In the genomic region with DNA sequence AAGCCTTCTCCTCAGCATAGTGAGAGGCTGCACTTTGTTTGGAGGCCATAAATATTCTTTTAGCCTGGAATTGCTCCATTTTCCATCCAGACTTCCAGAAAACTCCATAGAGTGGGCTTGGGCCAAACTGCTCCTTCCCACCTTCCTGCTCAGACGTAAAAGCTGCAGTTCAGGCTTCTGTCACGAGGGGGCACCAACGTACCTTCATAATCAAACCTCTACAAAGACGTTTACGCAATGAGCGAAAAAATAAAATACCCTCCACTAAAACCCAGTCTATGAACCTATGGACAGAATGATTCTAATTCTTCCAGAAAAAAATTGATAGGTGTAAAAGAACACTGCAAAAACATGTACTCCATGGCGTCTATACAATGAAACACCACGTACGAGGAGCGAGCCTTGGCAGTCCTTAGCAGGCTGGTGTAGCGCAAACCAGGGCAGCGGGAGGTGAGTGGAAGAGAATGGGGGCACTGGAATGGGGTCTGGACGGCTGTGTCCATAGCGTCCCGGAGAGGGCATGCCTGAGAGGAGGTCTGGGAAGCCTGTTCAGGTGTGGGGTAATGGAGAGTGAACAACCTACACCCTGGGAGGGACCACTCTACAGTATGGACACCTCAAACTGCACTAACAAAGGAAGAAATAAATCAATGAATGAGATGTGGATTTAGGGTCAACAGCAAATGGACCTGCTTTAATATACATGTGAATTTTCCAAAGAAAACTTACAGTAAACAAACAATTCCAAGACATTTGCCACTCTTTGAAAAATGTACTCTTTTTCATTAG, we compare ENCODE assay signal across 8 cellular contexts. TPM values are rescaled to one million over a fixed set of nuclear protein-coding genes. Genes with fewer than 3 reads are reported as not detected.
A peak's percentile ranks its signal among the peaks of the same experiment; 100 is the strongest.
DNase-seq lines count a peak whose midpoint lies in the region; ATAC-seq and TF ChIP-seq lines count a peak whose summit lies in the region.

No MANE protein-coding gene starts in this region.

- H3K9me3 ChIP-seq in thoracic aorta: no peaks in the 10 kb centered on the region

- ATAC-seq in activated CD4-positive, CD25-positive, alpha-beta regulatory T cell treated with anti-CD3 and anti-CD28 coated beads, Interleukin-2, amount 50 U/mL, for 24 hours: no peak
- ATAC-seq in activated naive CD4-positive, alpha-beta T cell treated with anti-CD3 and anti-CD28 coated beads, Interleukin-2, amount 50 U/mL, for 72 hours: peak; percentile 51 to 56
- ATAC-seq in thoracic aorta (ENCODE audit: insufficient number of reproducible peaks, low FRiP score, low read depth): no peak

- H3K4me3 Mint-ChIP-seq in osteocyte (ENCODE audit: unreplicated experiment): peak overlapping the region; percentile 79

- peak overlapping the region; percentile 76 to 93 for H3K27ac ChIP-seq in thoracic aorta

- in situ Hi-C loops in KBM-7 (cut with MboI; ENCODE audit: low pct_unique_long_range_greater_than_20kb, low sequenced_read_pairs): loop anchor here (25.0 kb wide), 1 partner anchor 279 kb away; no protein-coding TSS in a partner anchor

- peak overlapping the region; percentile 69 for H3K4me3 ChIP-seq in thoracic aorta

- no peaks in the 10 kb centered on the region for H3K9me3 Mint-ChIP-seq in activated naive CD4-positive, alpha-beta T cell treated with anti-CD3 and anti-CD28 coated beads, Interleukin-2, amount 50 U/mL, for 72 hours
- no peaks in the 10 kb centered on the region for H3K9me3 Mint-ChIP-seq in osteocyte (ENCODE audit: unreplicated experiment)

- H3K36me3 ChIP-seq in thoracic aorta: no peaks in the 10 kb centered on the region

- H3K4me1 ChIP-seq in thoracic aorta (ENCODE audit: control insufficient read depth in 1 of 2, low read depth in 2 of 2): peaks cover 13 to 48% of the 10 kb centered on the region in 2 donors

- peak; percentile 0 to 59 (median 19) for DNase-seq in activated CD4-positive, CD25-positive, alpha-beta regulatory T cell (lab: John Stamatoyannopoulos, UW)
- DNase-seq in KBM-7: peak; percentile 86
- DNase-seq in SHP77 treated with DMSO at 0.1 percent for 48 hours (lab: John Stamatoyannopoulos, UW): peak; percentile 8
- DNase-seq in activated naive CD4-positive, alpha-beta T cell treated with anti-CD3 and anti-CD28 coated beads, Interleukin-2, amount 50 U/mL, for 72 hours (ENCODE audit: low spot score in 2 of 2): peak; percentile 57 to 65
- DNase-seq in glomerular visceral epithelial cell (ENCODE audit: extremely low spot score): peak; percentile 65
- peak; percentile 88 for DNase-seq in osteocyte (ENCODE audit: extremely low spot score, unreplicated experiment)
- peak; percentile 43 for DNase-seq in thoracic aorta (ENCODE audit: low spot score)

- peak; percentile 80 for TF ChIP-seq CTCF in osteocyte (IDR thresholded peaks at IDR 0.05)
- TF ChIP-seq CTCF in thoracic aorta (IDR thresholded peaks at IDR 0.05): peak; percentile 56

- H3K36me3 Mint-ChIP-seq in activated naive CD4-positive, alpha-beta T cell treated with anti-CD3 and anti-CD28 coated beads, Interleukin-2, amount 50 U/mL, for 72 hours: no peaks in the 10 kb centered on the region
- no peaks in the 10 kb centered on the region for H3K36me3 Mint-ChIP-seq in osteocyte (ENCODE audit: unreplicated experiment)

- H3K4me1 Mint-ChIP-seq in osteocyte (ENCODE audit: unreplicated experiment): peaks cover 42% of the 10 kb centered on the region

- no peaks in the 10 kb centered on the region for H3K27me3 ChIP-seq in thoracic aorta (replicated peaks; ENCODE audit: insufficient read depth)

- peak overlapping the region in 1 of 2 donors; percentile 59 for H3K27ac Mint-ChIP-seq in activated naive CD4-positive, alpha-beta T cell treated with anti-CD3 and anti-CD28 coated beads, Interleukin-2, amount 50 U/mL, for 72 hours
- H3K27ac Mint-ChIP-seq in osteocyte (ENCODE audit: unreplicated experiment): peak overlapping the region; percentile 40

- no peaks in the 10 kb centered on the region for H3K27me3 Mint-ChIP-seq in osteocyte (ENCODE audit: unreplicated experiment)

RNA-seq across cellular contexts. Expression of a gene that starts 14.3 kb away (rescaled TPM):
- under 1 TPM; 0.14 to 0.68 TPM for total RNA-seq in activated naive CD4-positive, alpha-beta T cell treated with anti-CD3 and anti-CD28 coated beads, Interleukin-2, amount 50 U/mL, for 72 hours
- total RNA-seq in osteocyte (0.24 and 0.68 TPM in 2 replicates), thoracic aorta (1 to 10 TPM; 2.6 to 4.3 TPM)

RNA-seq across cellular contexts. Expression of a gene that starts 51.7 kb away (rescaled TPM):
- 10 to 100 TPM; 18.5 to 19.0 TPM for total RNA-seq in activated naive CD4-positive, alpha-beta T cell treated with anti-CD3 and anti-CD28 coated beads, Interleukin-2, amount 50 U/mL, for 72 hours
- total RNA-seq in osteocyte (95.3 and 96.4 TPM in 2 replicates), thoracic aorta (100 to 1,000 TPM; 334 to 386 TPM)

Comparison
In these comparisons a context has a peak if more than half of its experiments do, and no peak if none do; other contexts are left out.
1. DNase-seq: peak in every context shown above with its lines; median percentile 88 in osteocyte; 86 in KBM-7; 65 in glomerular visceral epithelial cell; 61 in activated naive CD4-positive, alpha-beta T cell treated with anti-CD3 and anti-CD28 coated beads, Interleukin-2, amount 50 U/mL, for 72 hours; 43 in thoracic aorta; 19 in activated CD4-positive, CD25-positive, alpha-beta regulatory T cell; 8 in SHP77 treated with DMSO at 0.1 percent for 48 hours.
2. ATAC-seq: peak in activated naive CD4-positive, alpha-beta T cell treated with anti-CD3 and anti-CD28 coated beads, Interleukin-2, amount 50 U/mL, for 72 hours (2 of 2); none in activated CD4-positive, CD25-positive, alpha-beta regulatory T cell treated with anti-CD3 and anti-CD28 coated beads, Interleukin-2, amount 50 U/mL, for 24 hours (0 of 2) and thoracic aorta (single experiment).